ENCODE assay signal across 2 cellular contexts in genomic region chr18:72410399-72410798, GRCh38.
TF ChIP-seq lines count a peak whose summit lies in the region.

No MANE protein-coding gene starts in this region.

TF ChIP-seq in A549, 52 proteins besides CTCF, POLR2A, EP300 and RAD21 (continued from another document):
- no peak for TF ChIP-seq BCL3 (IDR thresholded peaks at IDR 0.05)
- no peak for TF ChIP-seq HEYL (CRISPR knock-in tag; IDR thresholded peaks at IDR 0.05)
- TF ChIP-seq CBX8 (IDR thresholded peaks at IDR 0.05): no peak
- TF ChIP-seq ZFP36 (IDR thresholded peaks at IDR 0.05; ENCODE audit: borderline replicate concordance, partially characterized antibody): no peak
- TF ChIP-seq NFE2L2 (conservative IDR thresholded peaks at IDR 0.05; ENCODE audit: low read length): 0 out of 2 replicates have a peak, but pooled peaks have one; percentile 7
- no peak for TF ChIP-seq ATOH8 (CRISPR knock-in tag; IDR thresholded peaks at IDR 0.05; ENCODE audit: low read depth)

TF ChIP-seq in GM23338, 12 proteins besides CTCF, POLR2A, EP300 and RAD21 (continued from another document):
- no peak for TF ChIP-seq ETS1 (IDR thresholded peaks at IDR 0.05)
- TF ChIP-seq ZNF462 (CRISPR knock-in tag; IDR thresholded peaks at IDR 0.05): no peak
- no peak for TF ChIP-seq EZH2 (IDR thresholded peaks at IDR 0.05; ENCODE audit: low read depth, unreplicated experiment)
- TF ChIP-seq ZNF331 (CRISPR knock-in tag; IDR thresholded peaks at IDR 0.05; ENCODE audit: low read depth): no peak
- no peak for TF ChIP-seq STAT1 (IDR thresholded peaks at IDR 0.05; ENCODE audit: unreplicated experiment)
TF ChIP-seq in GM23338: peak in this region for 0.
